ENCODE assay signal across 8 cellular contexts in the genomic region with DNA sequence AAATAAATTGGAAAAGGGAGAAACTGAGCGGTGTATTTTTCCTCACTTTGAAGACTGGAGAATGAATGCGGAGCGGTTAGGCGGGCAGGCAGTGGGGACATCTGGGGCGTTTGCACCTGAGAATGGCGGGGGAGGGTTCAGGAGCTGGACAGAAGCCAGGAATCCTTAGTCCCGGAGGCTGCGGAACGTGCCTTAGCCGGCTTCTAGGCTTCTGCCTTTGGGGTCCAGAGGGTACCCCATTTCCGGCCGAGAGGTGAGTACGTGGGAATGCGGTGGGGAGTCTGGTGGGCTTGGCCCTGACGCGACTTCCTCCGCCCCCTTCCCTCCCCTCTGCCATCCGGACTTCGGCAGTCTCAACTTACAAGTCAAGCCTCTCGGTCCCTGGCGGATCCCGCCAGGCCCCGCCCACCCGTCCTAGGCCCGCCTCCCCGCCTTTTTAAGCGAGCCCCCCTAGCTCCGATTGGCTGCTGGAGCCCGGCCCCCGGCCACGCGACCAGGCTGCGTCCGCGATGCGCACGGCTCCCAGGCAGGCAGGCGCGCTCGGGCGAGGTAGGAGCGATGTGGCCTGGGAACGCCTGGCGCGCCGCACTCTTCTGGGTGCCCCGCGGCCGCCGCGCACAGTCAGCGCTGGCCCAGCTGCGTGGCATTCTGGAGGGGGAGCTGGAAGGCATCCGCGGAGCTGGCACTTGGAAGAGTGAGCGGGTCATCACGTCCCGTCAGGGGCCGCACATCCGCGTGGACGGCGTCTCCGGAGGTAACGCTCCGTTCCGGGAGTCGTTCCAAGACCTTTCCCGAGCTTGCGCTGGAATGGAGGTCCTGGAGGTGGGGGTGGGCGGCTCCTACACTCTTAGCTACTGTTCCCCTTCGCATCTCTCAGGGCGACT. TPM values are rescaled to one million over a fixed set of nuclear protein-coding genes. Genes with fewer than 3 reads are reported as not detected.
A peak's percentile ranks its signal among the peaks of the same experiment; 100 is the strongest.
DNase-seq lines count a peak whose midpoint lies in the region; ATAC-seq, FAIRE-seq and TF ChIP-seq lines count a peak whose summit lies in the region.

A gene (plus strand): TSS at position 525 of the 884 bp plus-strand sequence. CDS start 34 bp downstream, at position 559.

- H3K4me1 ChIP-seq in left lung: peaks cover 12 to 60% of the 10 kb centered on the region in 2 donors

- H3K9me3 Mint-ChIP-seq in dendritic cell treated with granulocyte-macrophage colony-stimulating factor and Interleukin-4, amounts not matched to agents 40 ng/mL and 50 ng/mL, for 4 days: no peaks in the 10 kb centered on the region

- intact Hi-C loops in dendritic cell treated with granulocyte-macrophage colony-stimulating factor and Interleukin-4, amounts not matched to agents 40 ng/mL and 50 ng/mL, for 4 days (cut with micrococcal nuclease): no loop called here
- intact Hi-C loops in left lung (cut with DNase I): no loop called here

- ATAC-seq in HG03442 (IDR thresholded peaks at IDR 0.05; ENCODE audit: unreplicated experiment) (peak; percentile 77), left lung (peak; percentile 89)

- H3K4me3 Mint-ChIP-seq in dendritic cell treated with granulocyte-macrophage colony-stimulating factor and Interleukin-4, amounts not matched to agents 40 ng/mL and 50 ng/mL, for 4 days: peak within 1 kb of the TSS; percentile 87

- peaks cover 0 to 59% of the 10 kb centered on the region in 2 donors for H3K27me3 ChIP-seq in left lung

- peak within 1 kb of the TSS; percentile 86 for H3K27ac Mint-ChIP-seq in dendritic cell treated with granulocyte-macrophage colony-stimulating factor and Interleukin-4, amounts not matched to agents 40 ng/mL and 50 ng/mL, for 4 days

- peak within 1 kb of the TSS; percentile 28 to 67 for H3K27ac ChIP-seq in left lung

- peak; percentile 98 for FAIRE-seq in GM19239 (lab: Jason Lieb, UNC)

- no peak for TF ChIP-seq CTCF in left lung (IDR thresholded peaks at IDR 0.05)

- H3K27me3 Mint-ChIP-seq in dendritic cell treated with granulocyte-macrophage colony-stimulating factor and Interleukin-4, amounts not matched to agents 40 ng/mL and 50 ng/mL, for 4 days: peaks cover 60% of the 10 kb centered on the region

- no peaks in the 10 kb centered on the region for H3K9me3 ChIP-seq in left lung

- H3K36me3 Mint-ChIP-seq in dendritic cell treated with granulocyte-macrophage colony-stimulating factor and Interleukin-4, amounts not matched to agents 40 ng/mL and 50 ng/mL, for 4 days (ENCODE audit: low read depth): no peaks in the 10 kb centered on the region

- peak within 1 kb of the TSS; percentile 56 to 59 for H3K4me3 ChIP-seq in left lung

- peak; percentile 86 to 89 for DNase-seq in AML-193 (lab: John Stamatoyannopoulos, UW)
- DNase-seq in GM19239 (ENCODE audit: insufficient read length, low spot score): peak; percentile 99
- DNase-seq in NCI-H748 treated with DMSO at 0.1 percent for 48 hours (lab: John Stamatoyannopoulos, UW): peak; percentile 79
- DNase-seq in activated CD4-positive, alpha-beta T cell treated with anti-CD3 and anti-CD28 coated beads, Interleukin-2, amount 50 U/mL, for 24 hours (ENCODE audit: low read depth in 1 of 2, low spot score in 1 of 2): peak; percentile 75 to 85
- peak; percentile 96 to 99 for DNase-seq in left lung
- DNase-seq in stimulated activated CD4-positive, alpha-beta T cell treated with anti-CD3 and anti-CD28 coated beads, Interleukin-2, amount 100 ng/mL, for 24 hours: peak; percentile 90 to 95

- H3K36me3 ChIP-seq in left lung: no peaks in the 10 kb centered on the region

- peaks cover 53% of the 10 kb centered on the region for H3K4me1 Mint-ChIP-seq in dendritic cell treated with granulocyte-macrophage colony-stimulating factor and Interleukin-4, amounts not matched to agents 40 ng/mL and 50 ng/mL, for 4 days (ENCODE audit: low read depth)

RNA-seq across cellular contexts. Expression of the gene that starts here (rescaled TPM):
- total RNA-seq in left lung: 10 to 100 TPM; 12.6 to 16.7 TPM

Comparison
In these comparisons a context has a peak if more than half of its experiments do, and no peak if none do; other contexts are left out.
1. Peak in every context shown above with its lines: DNase-seq, ATAC-seq, H3K4me3 ChIP-seq and H3K27ac ChIP-seq.